ENCODE assay signal across 1 cellular context in genomic region chr21:45283611-45284455, GRCh38.
TF ChIP-seq lines count a peak whose summit lies in the region.

No MANE protein-coding gene starts in this region.

TF ChIP-seq in WTC11, 78 proteins besides CTCF, POLR2A, EP300 and RAD21 (continued from another document):
- TF ChIP-seq RELA (CRISPR knock-in tag; IDR thresholded peaks at IDR 0.05; ENCODE audit: borderline replicate concordance) = no peak
- no peak for TF ChIP-seq JAZF1 (CRISPR knock-in tag; IDR thresholded peaks at IDR 0.05)
- TF ChIP-seq, protein P1, sequence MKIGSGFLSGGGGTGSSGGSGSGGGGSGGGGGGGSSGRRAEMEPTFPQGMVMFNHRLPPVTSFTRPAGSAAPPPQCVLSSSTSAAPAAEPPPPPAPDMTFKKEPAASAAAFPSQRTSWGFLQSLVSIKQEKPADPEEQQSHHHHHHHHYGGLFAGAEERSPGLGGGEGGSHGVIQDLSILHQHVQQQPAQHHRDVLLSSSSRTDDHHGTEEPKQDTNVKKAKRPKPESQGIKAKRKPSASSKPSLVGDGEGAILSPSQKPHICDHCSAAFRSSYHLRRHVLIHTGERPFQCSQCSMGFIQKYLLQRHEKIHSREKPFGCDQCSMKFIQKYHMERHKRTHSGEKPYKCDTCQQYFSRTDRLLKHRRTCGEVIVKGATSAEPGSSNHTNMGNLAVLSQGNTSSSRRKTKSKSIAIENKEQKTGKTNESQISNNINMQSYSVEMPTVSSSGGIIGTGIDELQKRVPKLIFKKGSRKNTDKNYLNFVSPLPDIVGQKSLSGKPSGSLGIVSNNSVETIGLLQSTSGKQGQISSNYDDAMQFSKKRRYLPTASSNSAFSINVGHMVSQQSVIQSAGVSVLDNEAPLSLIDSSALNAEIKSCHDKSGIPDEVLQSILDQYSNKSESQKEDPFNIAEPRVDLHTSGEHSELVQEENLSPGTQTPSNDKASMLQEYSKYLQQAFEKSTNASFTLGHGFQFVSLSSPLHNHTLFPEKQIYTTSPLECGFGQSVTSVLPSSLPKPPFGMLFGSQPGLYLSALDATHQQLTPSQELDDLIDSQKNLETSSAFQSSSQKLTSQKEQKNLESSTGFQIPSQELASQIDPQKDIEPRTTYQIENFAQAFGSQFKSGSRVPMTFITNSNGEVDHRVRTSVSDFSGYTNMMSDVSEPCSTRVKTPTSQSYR (CRISPR knock-in tag; IDR thresholded peaks at IDR 0.05) = no peak
- TF ChIP-seq, protein P2, sequence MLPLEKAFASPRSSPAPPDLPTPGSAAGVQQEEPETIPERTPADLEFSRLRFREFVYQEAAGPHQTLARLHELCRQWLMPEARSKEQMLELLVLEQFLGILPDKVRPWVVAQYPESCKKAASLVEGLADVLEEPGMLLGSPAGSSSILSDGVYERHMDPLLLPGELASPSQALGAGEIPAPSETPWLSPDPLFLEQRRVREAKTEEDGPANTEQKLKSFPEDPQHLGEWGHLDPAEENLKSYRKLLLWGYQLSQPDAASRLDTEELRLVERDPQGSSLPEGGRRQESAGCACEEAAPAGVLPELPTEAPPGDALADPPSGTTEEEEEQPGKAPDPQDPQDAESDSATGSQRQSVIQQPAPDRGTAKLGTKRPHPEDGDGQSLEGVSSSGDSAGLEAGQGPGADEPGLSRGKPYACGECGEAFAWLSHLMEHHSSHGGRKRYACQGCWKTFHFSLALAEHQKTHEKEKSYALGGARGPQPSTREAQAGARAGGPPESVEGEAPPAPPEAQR (CRISPR knock-in tag; IDR thresholded peaks at IDR 0.05) = no peak
- TF ChIP-seq, protein P3, sequence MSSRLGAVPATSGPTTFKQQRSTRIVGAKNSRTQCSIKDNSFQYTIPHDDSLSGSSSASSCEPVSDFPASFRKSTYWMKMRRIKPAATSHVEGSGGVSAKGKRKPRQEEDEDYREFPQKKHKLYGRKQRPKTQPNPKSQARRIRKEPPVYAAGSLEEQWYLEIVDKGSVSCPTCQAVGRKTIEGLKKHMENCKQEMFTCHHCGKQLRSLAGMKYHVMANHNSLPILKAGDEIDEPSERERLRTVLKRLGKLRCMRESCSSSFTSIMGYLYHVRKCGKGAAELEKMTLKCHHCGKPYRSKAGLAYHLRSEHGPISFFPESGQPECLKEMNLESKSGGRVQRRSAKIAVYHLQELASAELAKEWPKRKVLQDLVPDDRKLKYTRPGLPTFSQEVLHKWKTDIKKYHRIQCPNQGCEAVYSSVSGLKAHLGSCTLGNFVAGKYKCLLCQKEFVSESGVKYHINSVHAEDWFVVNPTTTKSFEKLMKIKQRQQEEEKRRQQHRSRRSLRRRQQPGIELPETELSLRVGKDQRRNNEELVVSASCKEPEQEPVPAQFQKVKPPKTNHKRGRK (CRISPR knock-in tag; IDR thresholded peaks at IDR 0.05; ENCODE audit: borderline replicate concordance) = no peak
